Comparison of ENCODE assay signal across 16 cellular contexts in the genomic region with DNA sequence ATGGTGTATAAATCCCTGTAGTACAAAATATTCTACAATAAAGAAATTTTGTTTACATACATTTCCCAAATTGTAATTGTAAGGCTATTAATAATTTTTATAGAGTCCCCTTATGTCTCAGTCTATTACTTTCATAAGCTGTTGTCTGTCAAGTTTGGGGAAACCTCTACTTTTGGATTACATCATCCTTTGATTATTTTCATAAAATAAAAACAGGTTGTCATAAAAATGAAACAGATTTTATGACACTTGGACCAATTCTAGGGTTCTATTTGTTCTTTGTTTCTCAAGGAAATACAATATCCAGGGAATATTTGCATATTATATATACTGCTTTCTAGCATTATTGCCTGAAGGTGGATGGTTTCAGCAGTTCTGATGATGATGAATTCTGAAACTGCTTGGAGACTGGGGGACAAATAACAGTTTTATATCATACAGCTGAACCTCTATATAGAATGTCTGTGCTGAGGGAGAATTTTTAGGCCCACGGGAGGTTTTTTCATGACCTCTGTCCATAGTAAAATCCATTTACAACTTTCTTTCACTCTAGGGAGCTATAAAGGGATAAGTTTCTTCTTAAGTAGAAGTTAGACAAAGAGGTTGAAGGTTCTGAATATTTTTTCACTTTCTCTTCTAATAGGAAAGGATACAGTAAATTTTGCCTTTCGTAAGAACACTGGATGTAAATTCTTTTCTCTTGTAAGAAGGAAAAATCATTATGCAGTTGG. TPM values are rescaled to one million over a fixed set of nuclear protein-coding genes. Genes with fewer than 3 reads are reported as not detected.
DNase-seq lines count a peak whose midpoint lies in the region; FAIRE-seq and TF ChIP-seq lines count a peak whose summit lies in the region.
"Had no signal": no experiment of that assay in that cellular context is flagged by ENCODE, and none has a peak within 500 bp of the region (broad histone marks: within the 10 kb centered on the region; RNA-seq: fewer than 3 reads in every experiment).

No MANE protein-coding gene starts in this region.

- no peak overlapping the region for H3K9ac ChIP-seq in colonic mucosa (ENCODE audit: low read depth in 2 of 2, low read length in 2 of 2)

- 70 to 92% (median 78%) methylated on average over 2 of the region's 2 CpGs for WGBS in spleen, 5 donors

- TF ChIP-seq CTCF in colonic mucosa (IDR thresholded peaks at IDR 0.05) = no peak
- no peak for TF ChIP-seq CTCF in osteocyte (IDR thresholded peaks at IDR 0.05)
- no peak for TF ChIP-seq CTCF in spleen (IDR thresholded peaks at IDR 0.05 in 8 of 11, conservative IDR thresholded peaks at IDR 0.05 in 3 of 11)

- DNase-seq in H54 (ENCODE audit: insufficient read length, low spot score) (no peak), NCI-H526 treated with DMSO at 0.1 percent for 48 hours (lab: John Stamatoyannopoulos, UW) (peak; percentile 2), colonic mucosa (no peak), osteocyte (ENCODE audit: extremely low spot score, unreplicated experiment) (no peak), T-helper 9 cell (no peak), spleen (no peak), Ammon's horn (ENCODE audit: low spot score) (no peak)
- DNase-seq: BE2C; CD8-positive, alpha-beta T cell; GF-D8; GOT3; Kasumi-1; NCI-H1930; NCI-H510A; SHP77 had no signal

- FAIRE-seq in H54 (lab: Jason Lieb, UNC) = peak; percentile 23
- FAIRE-seq: RCC 7860 had no signal

- H3K27ac Mint-ChIP-seq in osteocyte (ENCODE audit: unreplicated experiment) = peak overlapping the region; percentile 14
- H3K27ac Mint-ChIP-seq: CD8-positive, alpha-beta T cell had no signal

- H3K27ac ChIP-seq in colonic mucosa (peak overlapping the region; percentile 31), spleen (no peak overlapping the region)

- no peaks in the 10 kb centered on the region for H3K4me1 ChIP-seq in colonic mucosa
- no peaks in the 10 kb centered on the region for H3K4me1 ChIP-seq in spleen
- H3K4me1 ChIP-seq: BE2C had no signal

- no peaks in the 10 kb centered on the region for H3K9me3 Mint-ChIP-seq in osteocyte (ENCODE audit: unreplicated experiment)
- H3K9me3 Mint-ChIP-seq: CD8-positive, alpha-beta T cell had no signal

- peaks cover 8% of the 10 kb centered on the region for H3K36me3 Mint-ChIP-seq in osteocyte (ENCODE audit: unreplicated experiment)

- H3K4me1 Mint-ChIP-seq in osteocyte (ENCODE audit: unreplicated experiment) = peaks cover 4% of the 10 kb centered on the region

- H3K27me3 ChIP-seq in colonic mucosa = no peaks in the 10 kb centered on the region
- H3K27me3 ChIP-seq in spleen (replicated peaks in 1 of 7) = no peaks in the 10 kb centered on the region
- H3K27me3 ChIP-seq: BE2C had no signal

- H3K9me3 ChIP-seq in colonic mucosa (no peaks in the 10 kb centered on the region), spleen (no peaks in the 10 kb centered on the region)
- H3K9me3 ChIP-seq: BE2C had no signal

- H3K36me3 ChIP-seq in colonic mucosa (no peaks in the 10 kb centered on the region), spleen (peaks cover 0 to 47% (median 7%) of the 10 kb centered on the region in 6 donors)

- H3K4me3 ChIP-seq in colonic mucosa (no peak overlapping the region), spleen (no peak overlapping the region)

- TF ChIP-seq POLR2A in H54 (IDR thresholded peaks at IDR 0.05; ENCODE audit: low read depth, low read length) = no peak
- no peak for TF ChIP-seq POLR2A in spleen (IDR thresholded peaks at IDR 0.05)

- H3K27me3 Mint-ChIP-seq in osteocyte (ENCODE audit: unreplicated experiment) = no peaks in the 10 kb centered on the region

- H3K4me3 Mint-ChIP-seq in osteocyte (ENCODE audit: unreplicated experiment) = no peak overlapping the region
- H3K4me3 Mint-ChIP-seq: CD8-positive, alpha-beta T cell had no signal

- intact Hi-C loops in colonic mucosa (cut with DNase I) (no loop called here), spleen (cut with DNase I; ENCODE audit: low total_unique reads) (no loop called here)

RNA-seq across cellular contexts. Expression of a gene that starts 57.9 kb away (rescaled TPM):
- total RNA-seq in colonic mucosa (100 to 1,000 TPM in 1 of 2 donors, 10 to 100 TPM in 1; 83.1 to 146 TPM), osteocyte (17.6 and 18.1 TPM in 2 replicates), spleen (10 to 100 TPM; 25.3 to 41.9 (median 33.9) TPM)
- 10 to 100 TPM in 1 of 3 donors, 1 to 10 TPM in 2; 7.2 to 10.5 (median 8.4) TPM for polyA plus RNA-seq in spleen
